Comparison of ENCODE assay signal across 25 cellular contexts in the genomic region with DNA sequence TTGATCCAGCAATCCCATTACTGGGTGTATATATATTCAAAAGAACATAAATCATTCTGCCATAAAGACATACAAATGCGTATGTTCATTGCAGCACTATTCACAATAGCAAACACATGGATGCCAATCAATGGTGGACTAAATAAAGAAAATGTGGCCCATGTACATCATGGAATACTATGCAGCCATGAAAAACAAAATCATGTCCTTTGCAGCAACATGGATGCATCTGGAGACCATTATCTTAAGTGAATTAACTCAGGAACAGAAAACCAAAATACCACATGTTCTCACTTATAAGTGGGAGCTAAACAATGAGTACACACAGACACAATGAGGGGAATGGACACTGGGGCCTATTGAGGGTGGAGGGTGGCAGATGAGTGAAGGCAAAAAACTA.
"Had no signal": no experiment of that assay in that cellular context is flagged by ENCODE, and none has a peak within 500 bp of the region (broad histone marks: within the 10 kb centered on the region; RNA-seq: fewer than 3 reads in every experiment).

No MANE protein-coding gene starts in this region.

- FAIRE-seq: keratinocyte had no signal

- H3K9me3 ChIP-seq: esophagus squamous epithelium, gastrocnemius medialis, heart right ventricle, left lung, lower lobe of right lung, mucosa of descending colon had no signal

- DNase-seq: dermis blood vessel endothelial cell; dorsolateral prefrontal cortex; effector CD4-positive, alpha-beta T cell; effector memory CD4-positive, alpha-beta T cell; erythroblast; esophagus squamous epithelium; foreskin fibroblast; foreskin melanocyte; gastrocnemius medialis; glutamatergic neuron; head of caudate nucleus; heart right ventricle; hippocampal formation; left cardiac atrium; left lung; left ventricle myocardium superior; lower lobe of right lung; mesenchymal stem cell; mucosa of descending colon; naive B cell; naive thymus-derived CD8-positive, alpha-beta T cell had no signal

- H3K27ac ChIP-seq: coronary artery, dorsolateral prefrontal cortex, epithelial cell of prostate, esophagus squamous epithelium, gastrocnemius medialis, heart right ventricle, left lung, lower lobe of right lung had no signal

- H3K4me1 ChIP-seq: esophagus squamous epithelium, gastrocnemius medialis, heart right ventricle, left lung, lower lobe of right lung had no signal

- ATAC-seq: esophagus mucosa; gastrocnemius medialis; heart right ventricle; left cardiac atrium; left lung; left ventricle myocardium superior; lower lobe of right lung; mucosa of descending colon; naive thymus-derived CD8-positive, alpha-beta T cell had no signal

- H3K4me3 ChIP-seq: coronary artery, dorsolateral prefrontal cortex, esophagus squamous epithelium, gastrocnemius medialis, heart right ventricle, left lung, lower lobe of right lung, mucosa of descending colon had no signal

- H3K27me3 ChIP-seq: esophagus squamous epithelium, gastrocnemius medialis, left lung had no signal
